ENCODE assay signal across 8 cellular contexts in genomic region chr5:181190711-181191525, GRCh38. TPM values are rescaled to one million over a fixed set of nuclear protein-coding genes. Genes with fewer than 3 reads are reported as not detected.
DNase-seq lines count a peak whose midpoint lies in the region; ATAC-seq, FAIRE-seq and TF ChIP-seq lines count a peak whose summit lies in the region.

No MANE protein-coding gene starts in this region.

- TF ChIP-seq CTCF in H9 (conservative IDR thresholded peaks at IDR 0.05), result peak; percentile 41; the same call in 2 of the 3 replicates
- peak; percentile 46; the same call in 1 of the 2 replicates for TF ChIP-seq CTCF in PC-3 (conservative IDR thresholded peaks at IDR 0.05; ENCODE audit: low read depth, low read length)
- TF ChIP-seq CTCF in K562 (IDR thresholded peaks at IDR 0.05 in 2 of 3, conservative IDR thresholded peaks at IDR 0.05 in 1 of 3; ENCODE audit: insufficient read depth in 2 of 3, low read depth in 1 of 3, low read length in 3 of 3), result peak in 2 of 3 experiments; percentile 25 to 35; a peak in 4 of 6 replicates
- TF ChIP-seq CTCF in kidney (IDR thresholded peaks at IDR 0.05; ENCODE audit: borderline replicate concordance, extremely low read depth, insufficient read depth), result peak; percentile 5

- TF ChIP-seq RAD21 in K562 (CRISPR knock-in tag; conservative IDR thresholded peaks at IDR 0.05 in 1 of 2, IDR thresholded peaks at IDR 0.05 in 1 of 2), result no peak

- no peak overlapping the region for H2BK15ac ChIP-seq in H9 (ENCODE audit: low read depth, low read length)

- H3K79me2 ChIP-seq in H9 (ENCODE audit: insufficient read depth, low read length), result no peaks in the 10 kb centered on the region
- H3K79me2 ChIP-seq in PC-3 (ENCODE audit: low read length), result no peaks in the 10 kb centered on the region
- peaks cover 13% of the 10 kb centered on the region for H3K79me2 ChIP-seq in K562 (ENCODE audit: control insufficient read depth, insufficient read depth, low read length)

- H2BK120ac ChIP-seq in H9 (ENCODE audit: low read depth, low read length, poor library complexity, severe bottlenecking), result no peak overlapping the region

- no peaks in the 10 kb centered on the region for H3K27me3 ChIP-seq in CD4-positive, alpha-beta memory T cell (ENCODE audit: insufficient read depth, low read length)
- peaks cover 16% of the 10 kb centered on the region for H3K27me3 ChIP-seq in H9 (ENCODE audit: insufficient read depth, low read length)
- no peaks in the 10 kb centered on the region for H3K27me3 ChIP-seq in PC-3 (ENCODE audit: low read length)
- H3K27me3 ChIP-seq in K562 (ENCODE audit: control insufficient read depth in 2 of 2, insufficient read depth in 2 of 2, low read length in 2 of 2), result no peaks in the 10 kb centered on the region

- H3K79me1 ChIP-seq in H9 (ENCODE audit: insufficient read depth, low read depth, low read length, poor library complexity, severe bottlenecking), result no peaks in the 10 kb centered on the region

- WGBS in H9 (ENCODE audit: extremely low coverage, insufficient read length, low lambda C conversion rate), result no CpG with 5 or more reads among the region's 66 CpGs
- under 1% methylated on average over 64 of the region's 66 CpGs for WGBS in K562 (ENCODE audit: insufficient coverage, low coverage, missing lambda C conversion rate)

- H2AK5ac ChIP-seq in H9 (ENCODE audit: insufficient read length, low read length), result no peak overlapping the region

- H3K27ac ChIP-seq in CD4-positive, alpha-beta memory T cell (ENCODE audit: low read depth, low read length), result peak overlapping the region; percentile 79
- H3K27ac ChIP-seq in H9 (ENCODE audit: insufficient read length, low read depth, low read length), result no peak overlapping the region
- no peak overlapping the region for H3K27ac ChIP-seq in PC-3 (ENCODE audit: low read length)
- peak overlapping the region; percentile 91 for H3K27ac ChIP-seq in K562 (ENCODE audit: extremely low read depth, low read depth, low read length)
- H3K27ac ChIP-seq in kidney (ENCODE audit: low read depth in 2 of 2, low read length in 2 of 2), result peak overlapping the region; percentile 69 to 89

- peaks cover 16 to 72% (median 33%) of the 10 kb centered on the region in 4 donors for H3K4me1 Mint-ChIP-seq in CD4-positive, alpha-beta memory T cell
- H3K4me1 Mint-ChIP-seq in H9, result peaks cover 11 to 25% of the 10 kb centered on the region in 2 experiments

- no peak overlapping the region for H2BK20ac ChIP-seq in H9 (ENCODE audit: low read depth, low read length, poor library complexity, severe bottlenecking)

- no peak overlapping the region for H3K18ac ChIP-seq in H9 (ENCODE audit: insufficient read length, low read depth, low read length)

- peaks cover 5 to 19% of the 10 kb centered on the region in 2 donors for H3K27me3 Mint-ChIP-seq in CD4-positive, alpha-beta memory T cell
- peaks cover 57% of the 10 kb centered on the region for H3K27me3 Mint-ChIP-seq in H9 (ENCODE audit: low read depth)

- FAIRE-seq in K562 (lab: Jason Lieb, UNC), result no peak
- FAIRE-seq in kidney (lab: Jason Lieb, UNC), result no peak

- peak overlapping the region; percentile 95 to 100 (median 97) for H3K27ac Mint-ChIP-seq in CD4-positive, alpha-beta memory T cell
- H3K27ac Mint-ChIP-seq in H9, result no peak overlapping the region

- peak; percentile 45 to 69 (median 54) for DNase-seq in CD4-positive, alpha-beta memory T cell
- DNase-seq in H9 (no peak), PC-3 (peak; percentile 37), K562 (ENCODE audit: extremely low read depth in 1 of 4, low spot score in 3 of 4) (peak in 1 of 4 experiments; percentile 75), kidney (peak; percentile 85), midbrain (lab: John Stamatoyannopoulos, UW) (no peak), H4 (ENCODE audit: low spot score) (no peak)
- DNase-seq in stimulated activated CD8-positive, alpha-beta memory T cell treated with anti-CD3 and anti-CD28 coated beads, Interleukin-12 subunit alpha, Interleukin-12 subunit beta, amount 100 ng/mL, for 4 hours (ENCODE audit: low read depth), result peak; percentile 39

- H3K23ac ChIP-seq in H9 (ENCODE audit: insufficient read length, low read depth, low read length), result no peak overlapping the region

- POLR2A ChIA-PET in CD4-positive, alpha-beta memory T cell (lab: Charles Lee; ENCODE audit: partially characterized antibody), result interaction anchor here (0.6 to 12.9 kb wide), 20 partner anchors 8 to 388 kb away, joined by 3 to 412 read pairs (median 6); partner anchors contain the start of genes RACK1, TRIM41, TRIM52 and TRIM7
- POLR2A ChIA-PET in PC-3 (lab: Charles Lee; ENCODE audit: unreplicated experiment), result interaction anchor here (0.7 to 1.1 kb wide), 3 partner anchors 14 to 53 kb away, joined by 3 to 6 read pairs (median 3); partner anchors contain the start of genes RACK1 and TRIM7
- POLR2A ChIA-PET in K562 (lab: Yijun Ruan, JAX), result interaction anchor here (0.5 to 6.7 kb wide), 12 partner anchors 12 to 70 kb away, joined by 3 to 69 read pairs (median 4); partner anchors contain the start of genes TRIM52 and TRIM7

- H3K9me3 ChIP-seq in CD4-positive, alpha-beta memory T cell (ENCODE audit: control insufficient read depth in 1 of 2, low read length in 2 of 2), result no peaks in the 10 kb centered on the region
- H3K9me3 ChIP-seq in H9 (ENCODE audit: control insufficient read depth, low read depth, low read length), result no peaks in the 10 kb centered on the region
- H3K9me3 ChIP-seq in PC-3 (ENCODE audit: low read length), result no peaks in the 10 kb centered on the region
- H3K9me3 ChIP-seq in K562 (replicated peaks; ENCODE audit: control insufficient read depth, insufficient read depth, low read depth, low read length), result no peaks in the 10 kb centered on the region
- no peaks in the 10 kb centered on the region for H3K9me3 ChIP-seq in kidney (ENCODE audit: control insufficient read depth in 1 of 2, low read length in 2 of 2)

- H3K4me1 ChIP-seq in CD4-positive, alpha-beta memory T cell (ENCODE audit: insufficient read depth, low read length), result peaks cover 16% of the 10 kb centered on the region
- H3K4me1 ChIP-seq in H9 (ENCODE audit: insufficient read depth, low read length) (no peaks in the 10 kb centered on the region), PC-3 (ENCODE audit: insufficient read depth, low read length) (peaks cover 18% of the 10 kb centered on the region), K562 (replicated peaks in 1 of 2; ENCODE audit: control insufficient read depth in 2 of 2, insufficient read depth in 2 of 2, low read length in 2 of 2) (peaks cover 32 to 69% of the 10 kb centered on the region in 2 experiments; a peak in 4 of 5 replicates), kidney (ENCODE audit: control insufficient read depth in 1 of 2, insufficient read depth in 1 of 2, low read depth in 1 of 2, low read length in 2 of 2) (peaks cover 6 to 8% of the 10 kb centered on the region in 2 donors)

- ATAC-seq in PC-3 (peak; percentile 2), K562 (peak; percentile 30)

- peaks cover 6% of the 10 kb centered on the region for H3F3A ChIP-seq in PC-3 (ENCODE audit: low read length, unreplicated experiment)

- H3K4me3 ChIP-seq in CD4-positive, alpha-beta memory T cell (ENCODE audit: low read length in 2 of 2), result peak overlapping the region; percentile 87 to 97
- H3K4me3 ChIP-seq in PC-3 (ENCODE audit: low read length) (peak overlapping the region; percentile 89), K562 (peak overlapping the region; percentile 67), kidney (ENCODE audit: low read length in 2 of 2) (peak overlapping the region; percentile 81 to 87)

- peaks cover 0 to 42% of the 10 kb centered on the region in 2 donors for H3K36me3 Mint-ChIP-seq in CD4-positive, alpha-beta memory T cell
- peaks cover 0 to 2% (median 0%) of the 10 kb centered on the region in 3 experiments; a peak in 2 of 7 replicates for H3K36me3 Mint-ChIP-seq in H9 (ENCODE audit: insufficient read depth in 1 of 3, low read depth in 3 of 3)

- H4K20me1 ChIP-seq in H9 (ENCODE audit: control insufficient read depth, insufficient read depth, insufficient read length) (no peaks in the 10 kb centered on the region), PC-3 (ENCODE audit: low read length) (no peaks in the 10 kb centered on the region), K562 (replicated peaks; ENCODE audit: control insufficient read depth, insufficient read depth, low read length) (0 out of 2 replicates have a peak, but pooled peaks cover 3% of the 10 kb centered on the region)

- intact Hi-C loops in CD4-positive, alpha-beta memory T cell (cut with micrococcal nuclease), result loop anchor here (1.0 kb wide), 5 partner anchors 8 to 55 kb away; partner anchors contain the start of gene TRIM41
- intact Hi-C loops in PC-3 (cut with micrococcal nuclease), result loop anchor here (1.0 kb wide), 2 partner anchors 27 to 31 kb away; no protein-coding TSS in a partner anchor
- intact Hi-C loops in K562 (cut with micrococcal nuclease), result loop anchor here (1.0 kb wide), 2 partner anchors 16 to 32 kb away; partner anchors contain the start of gene TRIM41
- intact Hi-C loops in kidney (cut with DNase I), result no loop called here

- in situ Hi-C loops in K562 (cut with MboI), result no loop called here

- H3K23me2 ChIP-seq in H9 (ENCODE audit: insufficient read length, low read depth, low read length, poor library complexity, severe bottlenecking), result peaks cover 34% of the 10 kb centered on the region

- H3K9me1 ChIP-seq in K562 (ENCODE audit: control insufficient read depth, insufficient read depth, low read length), result no peaks in the 10 kb centered on the region

- no peak overlapping the region for H3K14ac ChIP-seq in H9 (ENCODE audit: insufficient read depth, low read length)

- no peaks in the 10 kb centered on the region for H3K36me3 ChIP-seq in CD4-positive, alpha-beta memory T cell (ENCODE audit: insufficient read depth, low read length)
- no peaks in the 10 kb centered on the region for H3K36me3 ChIP-seq in PC-3 (ENCODE audit: low read depth, low read length)
- no peaks in the 10 kb centered on the region; the same call in 2 of the 3 replicates for H3K36me3 ChIP-seq in K562 (ENCODE audit: control insufficient read depth, insufficient read depth, low read length)
- H3K36me3 ChIP-seq in kidney (ENCODE audit: control insufficient read depth in 1 of 2, insufficient read depth in 2 of 2, low read length in 2 of 2), result no peaks in the 10 kb centered on the region

- H3K4me2 ChIP-seq in H9 (ENCODE audit: insufficient read depth, insufficient read length, low read length), result peak overlapping the region; percentile 75
- peak overlapping the region; percentile 96 for H3K4me2 ChIP-seq in PC-3 (ENCODE audit: low read length)
- peak overlapping the region; percentile 99 for H3K4me2 ChIP-seq in K562 (ENCODE audit: insufficient read depth, low read length)

- H3K9ac ChIP-seq in H9 (ENCODE audit: extremely low read depth, insufficient read length, low read length) (no peak overlapping the region), PC-3 (ENCODE audit: low read length) (peak overlapping the region; percentile 63), K562 (ENCODE audit: insufficient read depth in 1 of 2, low read depth in 2 of 2, low read length in 2 of 2) (peak overlapping the region; percentile 93 to 96), kidney (ENCODE audit: low read length in 2 of 2) (peak overlapping the region; percentile 46 to 80)

- TF ChIP-seq POLR2A in K562 (conservative IDR thresholded peaks at IDR 0.05), result no peak; the same call in 1 of the 2 replicates

- no peak overlapping the region for H3K4ac ChIP-seq in H9 (ENCODE audit: low read depth, low read length)

- no peak overlapping the region for H2BK12ac ChIP-seq in H9 (ENCODE audit: insufficient read length, low read depth, low read length)

- no peak overlapping the region for H4K91ac ChIP-seq in H9 (ENCODE audit: insufficient read length, low read depth, low read length)

- no peak overlapping the region for H4K5ac ChIP-seq in H9 (ENCODE audit: insufficient read length, low read depth, low read length)

- no peak overlapping the region for H3K56ac ChIP-seq in H9 (ENCODE audit: insufficient read length, low read depth, low read length)

- peaks cover 0 to 39% (median 7%) of the 10 kb centered on the region in 8 donors for H3K9me3 Mint-ChIP-seq in CD4-positive, alpha-beta memory T cell
- peaks cover 6 to 9% of the 10 kb centered on the region in 2 experiments; a peak in 2 of 5 replicates for H3K9me3 Mint-ChIP-seq in H9

- H4K8ac ChIP-seq in H9 (replicated peaks; ENCODE audit: insufficient read length, low read depth, low read length), result no peak overlapping the region

- no peak overlapping the region for H2AFZ ChIP-seq in H9 (ENCODE audit: low read length)
- H2AFZ ChIP-seq in PC-3 (ENCODE audit: low read length), result peak overlapping the region; percentile 92
- peak overlapping the region; percentile 87 for H2AFZ ChIP-seq in K562 (ENCODE audit: low read depth, low read length)

- no peaks in the 10 kb centered on the region for H3K9me2 ChIP-seq in PC-3 (replicated peaks; ENCODE audit: low read length)

- no peak overlapping the region for H2BK5ac ChIP-seq in H9 (ENCODE audit: insufficient read length, low read length)

- peak overlapping the region; percentile 96 to 99 (median 98) for H3K4me3 Mint-ChIP-seq in CD4-positive, alpha-beta memory T cell
- peak overlapping the region; percentile 91 to 92 for H3K4me3 Mint-ChIP-seq in H9

- BruUV-seq in PC-3 (replicated peaks; lab: Mats Ljungman, UMichigan) (no TSS peak), K562 (replicated peaks; lab: Mats Ljungman, UMichigan) (no TSS peak)

- no peak for TF ChIP-seq EP300 in K562 (IDR thresholded peaks at IDR 0.05; ENCODE audit: low read length)

- CTCF ChIA-PET in CD4-positive, alpha-beta memory T cell (lab: Charles Lee; ENCODE audit: partially characterized antibody), result interaction anchor here (1.0 to 6.6 kb wide), 14 partner anchors 8 to 70 kb away, joined by 3 to 100 read pairs (median 6); partner anchors contain the start of genes RACK1, TRIM41, TRIM52 and TRIM7
- CTCF ChIA-PET in PC-3 (lab: Charles Lee), result interaction anchor here (1.0 kb wide), 1 partner anchor 33 kb away, joined by 4 read pairs; the partner anchor contains the start of gene TRIM41
- CTCF ChIA-PET in K562 (lab: Yijun Ruan, JAX; ENCODE audit: low intra/inter-chr PET ratio), result no interaction called here

- H3T11ph ChIP-seq in H9 (ENCODE audit: low read length), result no peak overlapping the region

RNA-seq across cellular contexts. Expression of gene TRIM7, which starts 14.1 kb away (rescaled TPM):
- 1 to 10 TPM; 3.3 to 4.2 TPM for total RNA-seq in CD4-positive, alpha-beta memory T cell
- polyA plus RNA-seq in CD4-positive, alpha-beta memory T cell, result under 1 TPM; 0.63 to 0.69 TPM
- total RNA-seq in H9 (2021), result not detected in 2 replicates
- total RNA-seq in PC-3 (2014; rRNA removed), result 28.1 and 44.1 TPM in 2 replicates
- 5.4 and 8.3 TPM in 2 replicates for total RNA-seq in K562 (2011; cell fraction: chromatin; rRNA removed; ENCODE audit: low replicate concordance)
- 6.2 and 7.5 TPM in 2 replicates for total RNA-seq in K562 (2011; cell fraction: nucleolus; rRNA removed)
- total RNA-seq in K562 (2011; cell fraction: nucleoplasm; rRNA removed), result 7.2 and 7.9 TPM in 2 replicates
- total RNA-seq in K562 (2014; rRNA removed), result 12.9 and 13.8 TPM in 2 replicates
- total RNA-seq in K562 (2014; rRNA removed; fragmentation: Illumina TruSeq; extraction: Trizol), result 8.4 and 11.7 TPM in 2 replicates
- 8.9 and 9.0 TPM in 2 replicates for total RNA-seq in K562 (2015; rRNA removed; fragmentation: Illumina TruSeq; extraction: Trizol)
- 10.3 and 12.4 TPM in 2 replicates for total RNA-seq in K562 (2021)
- polyA plus RNA-seq in K562 (2011; rRNA removed), result 7.1 and 12.6 TPM in 2 replicates
- polyA plus RNA-seq in K562 (2011; cell fraction: cytosol; rRNA removed), result 4.5 and 12.8 TPM in 2 replicates
- 8.4 and 8.9 TPM in 2 replicates for polyA plus RNA-seq in K562 (2011; cell fraction: nucleus; rRNA removed)
- 6.9 and 17.6 TPM in 2 replicates for polyA plus RNA-seq in K562 (2012)
- polyA plus RNA-seq in K562 (2014; fragmentation: Illumina TruSeq; extraction: Trizol), result 5.4 and 7.7 TPM in 2 replicates
- polyA plus RNA-seq in K562 (2014; fragmentation: Nextera tagmentation; extraction: Ambion mirVana), result 1 to 10 TPM; 2.6 to 3.2 TPM
- polyA plus RNA-seq in K562 (2014; rRNA removed), result 12.4 and 14.9 TPM in 2 replicates
- 3.3 and 4.2 TPM in 2 replicates for polyA minus RNA-seq in K562 (2011; rRNA and poly(A)+ RNA removed)
- 3.4 and 4.1 TPM in 2 replicates for polyA minus RNA-seq in K562 (2011; cell fraction: cytosol; rRNA and poly(A)+ RNA removed)
- polyA minus RNA-seq in K562 (2011; cell fraction: nucleus; rRNA and poly(A)+ RNA removed), result 2.6 and 3.3 TPM in 2 replicates
- 6.3 TPM for total RNA-seq in kidney
- polyA plus RNA-seq in kidney (ENCODE audit: insufficient read depth, low read depth, low replicate concordance), result 5.7 TPM
- total RNA-seq in H4 (2014; rRNA removed; shearing (Covaris generic)), result 0.10 and 0.27 TPM in 2 replicates

RNA-seq across cellular contexts. Expression of gene TRIM41, which starts 32.2 kb away (rescaled TPM):
- total RNA-seq in CD4-positive, alpha-beta memory T cell, result 10 to 100 TPM; 39.9 to 40.7 TPM
- polyA plus RNA-seq in CD4-positive, alpha-beta memory T cell, result 1 to 10 TPM; 1.7 to 2.0 TPM
- 33.5 and 34.2 TPM in 2 replicates for total RNA-seq in H9 (2021)
- 18.7 and 26.8 TPM in 2 replicates for total RNA-seq in PC-3 (2014; rRNA removed)
- 93.5 and 120 TPM in 2 replicates for total RNA-seq in K562 (2011; cell fraction: chromatin; rRNA removed; ENCODE audit: low replicate concordance)
- 59.6 and 64.0 TPM in 2 replicates for total RNA-seq in K562 (2011; cell fraction: nucleolus; rRNA removed)
- 84.3 and 102 TPM in 2 replicates for total RNA-seq in K562 (2011; cell fraction: nucleoplasm; rRNA removed)
- total RNA-seq in K562 (2014; rRNA removed), result 29.5 and 31.6 TPM in 2 replicates
- 11.4 and 14.2 TPM in 2 replicates for total RNA-seq in K562 (2014; rRNA removed; fragmentation: Illumina TruSeq; extraction: Trizol)
- 21.7 and 25.6 TPM in 2 replicates for total RNA-seq in K562 (2015; rRNA removed; fragmentation: Illumina TruSeq; extraction: Trizol)
- 37.7 and 47.6 TPM in 2 replicates for total RNA-seq in K562 (2021)
- polyA plus RNA-seq in K562 (2011; rRNA removed), result 15.6 and 19.3 TPM in 2 replicates
- polyA plus RNA-seq in K562 (2011; cell fraction: cytosol; rRNA removed), result 15.7 and 25.0 TPM in 2 replicates
- polyA plus RNA-seq in K562 (2011; cell fraction: nucleus; rRNA removed), result 121 and 125 TPM in 2 replicates
- 32.5 and 45.1 TPM in 2 replicates for polyA plus RNA-seq in K562 (2012)
- 20.9 and 29.8 TPM in 2 replicates for polyA plus RNA-seq in K562 (2014; fragmentation: Illumina TruSeq; extraction: Trizol)
- 1 to 10 TPM; 1.8 to 2.1 TPM for polyA plus RNA-seq in K562 (2014; fragmentation: Nextera tagmentation; extraction: Ambion mirVana)
- 34.8 and 39.3 TPM in 2 replicates for polyA plus RNA-seq in K562 (2014; rRNA removed)
- polyA minus RNA-seq in K562 (2011; rRNA and poly(A)+ RNA removed), result 14.0 and 16.6 TPM in 2 replicates
- 7.3 and 9.5 TPM in 2 replicates for polyA minus RNA-seq in K562 (2011; cell fraction: cytosol; rRNA and poly(A)+ RNA removed)
- 19.9 and 22.7 TPM in 2 replicates for polyA minus RNA-seq in K562 (2011; cell fraction: nucleus; rRNA and poly(A)+ RNA removed)
- total RNA-seq in kidney, result 34.9 TPM
- 21.8 TPM for polyA plus RNA-seq in kidney (ENCODE audit: insufficient read depth, low read depth, low replicate concordance)
- total RNA-seq in H4 (2014; rRNA removed; shearing (Covaris generic)), result 10.5 and 12.0 TPM in 2 replicates

RNA-seq across cellular contexts. Expression of gene OR2V2, which starts 43.5 kb away (rescaled TPM):
- not detected for total RNA-seq in CD4-positive, alpha-beta memory T cell
- polyA plus RNA-seq in CD4-positive, alpha-beta memory T cell, result not detected
- total RNA-seq in H9 (2021), result not detected in 2 replicates
- total RNA-seq in PC-3 (2014; rRNA removed), result not detected in 2 replicates
- total RNA-seq in K562 (2011; cell fraction: chromatin; rRNA removed; ENCODE audit: low replicate concordance), result not detected in 2 replicates
- total RNA-seq in K562 (2011; cell fraction: nucleolus; rRNA removed), result not detected in 2 replicates
- total RNA-seq in K562 (2011; cell fraction: nucleoplasm; rRNA removed), result not detected in 2 replicates
- not detected in 2 replicates for total RNA-seq in K562 (2014; rRNA removed)
- total RNA-seq in K562 (2014; rRNA removed; fragmentation: Illumina TruSeq; extraction: Trizol), result not detected in 2 replicates
- not detected in 2 replicates for total RNA-seq in K562 (2015; rRNA removed; fragmentation: Illumina TruSeq; extraction: Trizol)
- total RNA-seq in K562 (2021), result not detected in 2 replicates
- not detected in 2 replicates for polyA plus RNA-seq in K562 (2011; rRNA removed)
- polyA plus RNA-seq in K562 (2011; cell fraction: cytosol; rRNA removed), result not detected in 2 replicates
- polyA plus RNA-seq in K562 (2011; cell fraction: nucleus; rRNA removed), result not detected in 2 replicates
- polyA plus RNA-seq in K562 (2012), result not detected in 2 replicates
- polyA plus RNA-seq in K562 (2014; fragmentation: Illumina TruSeq; extraction: Trizol), result not detected in 2 replicates
- under 1 TPM in 1 of 2 experiments, not detected in 1; 0.01 TPM for polyA plus RNA-seq in K562 (2014; fragmentation: Nextera tagmentation; extraction: Ambion mirVana)
- not detected in 2 replicates for polyA plus RNA-seq in K562 (2014; rRNA removed)
- not detected in 2 replicates for polyA minus RNA-seq in K562 (2011; rRNA and poly(A)+ RNA removed)
- polyA minus RNA-seq in K562 (2011; cell fraction: cytosol; rRNA and poly(A)+ RNA removed), result not detected in 2 replicates
- polyA minus RNA-seq in K562 (2011; cell fraction: nucleus; rRNA and poly(A)+ RNA removed), result not detected in 2 replicates
- total RNA-seq in kidney, result not detected
- not detected for polyA plus RNA-seq in kidney (ENCODE audit: insufficient read depth, low read depth, low replicate concordance)
- not detected in 2 replicates for total RNA-seq in H4 (2014; rRNA removed; shearing (Covaris generic))

RNA-seq across cellular contexts. Expression of gene RACK1, which starts 52.8 kb away (rescaled TPM):
- total RNA-seq in CD4-positive, alpha-beta memory T cell, result 1,000 to 10,000 TPM; 1,956 to 2,001 TPM
- 1,000 to 10,000 TPM; 2,065 to 2,145 TPM for polyA plus RNA-seq in CD4-positive, alpha-beta memory T cell
- 2,548 and 2,552 TPM in 2 replicates for total RNA-seq in H9 (2021)
- 2,587 and 3,047 TPM in 2 replicates for total RNA-seq in PC-3 (2014; rRNA removed)
- total RNA-seq in K562 (2011; cell fraction: chromatin; rRNA removed; ENCODE audit: low replicate concordance), result 854 and 1,455 TPM in 2 replicates
- 1,835 and 1,893 TPM in 2 replicates for total RNA-seq in K562 (2011; cell fraction: nucleolus; rRNA removed)
- 1,718 and 2,743 TPM in 2 replicates for total RNA-seq in K562 (2011; cell fraction: nucleoplasm; rRNA removed)
- total RNA-seq in K562 (2014; rRNA removed), result 4,051 and 4,420 TPM in 2 replicates
- 2,268 and 2,618 TPM in 2 replicates for total RNA-seq in K562 (2014; rRNA removed; fragmentation: Illumina TruSeq; extraction: Trizol)
- total RNA-seq in K562 (2015; rRNA removed; fragmentation: Illumina TruSeq; extraction: Trizol), result 3,776 and 3,843 TPM in 2 replicates
- total RNA-seq in K562 (2021), result 2,303 and 2,318 TPM in 2 replicates
- 3,764 and 5,908 TPM in 2 replicates for polyA plus RNA-seq in K562 (2011; rRNA removed)
- polyA plus RNA-seq in K562 (2011; cell fraction: cytosol; rRNA removed), result 7,594 and 7,810 TPM in 2 replicates
- polyA plus RNA-seq in K562 (2011; cell fraction: nucleus; rRNA removed), result 2,830 and 3,465 TPM in 2 replicates
- 3,329 and 5,405 TPM in 2 replicates for polyA plus RNA-seq in K562 (2012)
- polyA plus RNA-seq in K562 (2014; fragmentation: Illumina TruSeq; extraction: Trizol), result 3,833 and 4,270 TPM in 2 replicates
- polyA plus RNA-seq in K562 (2014; fragmentation: Nextera tagmentation; extraction: Ambion mirVana), result 1,000 to 10,000 TPM; 3,894 to 5,311 TPM
- 3,427 and 3,846 TPM in 2 replicates for polyA plus RNA-seq in K562 (2014; rRNA removed)
- 4,917 and 6,085 TPM in 2 replicates for polyA minus RNA-seq in K562 (2011; rRNA and poly(A)+ RNA removed)
- 3,397 and 3,535 TPM in 2 replicates for polyA minus RNA-seq in K562 (2011; cell fraction: cytosol; rRNA and poly(A)+ RNA removed)
- 973 and 1,854 TPM in 2 replicates for polyA minus RNA-seq in K562 (2011; cell fraction: nucleus; rRNA and poly(A)+ RNA removed)
- total RNA-seq in kidney, result 1,240 TPM
- polyA plus RNA-seq in kidney (ENCODE audit: insufficient read depth, low read depth, low replicate concordance), result 1,699 TPM
- 4,964 and 5,175 TPM in 2 replicates for total RNA-seq in H4 (2014; rRNA removed; shearing (Covaris generic))

RNA-seq across cellular contexts. Expression of gene OR2V1, which starts 59.9 kb away (rescaled TPM):
- total RNA-seq in CD4-positive, alpha-beta memory T cell, result not detected
- polyA plus RNA-seq in CD4-positive, alpha-beta memory T cell, result not detected
- total RNA-seq in H9 (2021) (not detected in 2 replicates), PC-3 (2014; rRNA removed) (not detected in 2 replicates), K562 (2014; rRNA removed) (0.08 TPM in 1 of 2 replicates, not detected in the other), K562 (2014; rRNA removed; fragmentation: Illumina TruSeq; extraction: Trizol) (0.04 TPM in 1 of 2 replicates, not detected in the other), K562 (2015; rRNA removed; fragmentation: Illumina TruSeq; extraction: Trizol) (not detected in 2 replicates), K562 (2021) (0.07 TPM in 1 of 2 replicates, not detected in the other), kidney (not detected)
- not detected in 2 replicates for total RNA-seq in K562 (2011; cell fraction: chromatin; rRNA removed; ENCODE audit: low replicate concordance)
- total RNA-seq in K562 (2011; cell fraction: nucleolus; rRNA removed), result not detected in 2 replicates
- total RNA-seq in K562 (2011; cell fraction: nucleoplasm; rRNA removed), result not detected in 2 replicates
- polyA plus RNA-seq in K562 (2011; rRNA removed) (0.05 and 0.15 TPM in 2 replicates), K562 (2014; fragmentation: Illumina TruSeq; extraction: Trizol) (0.10 TPM in 1 of 2 replicates, not detected in the other), K562 (2014; fragmentation: Nextera tagmentation; extraction: Ambion mirVana) (under 1 TPM; 0.15 to 0.28 TPM), K562 (2014; rRNA removed) (0.07 TPM in 1 of 2 replicates, not detected in the other), kidney (ENCODE audit: insufficient read depth, low read depth, low replicate concordance) (not detected)
- polyA plus RNA-seq in K562 (2011; cell fraction: cytosol; rRNA removed), result 0.03 TPM in 2 replicates
- polyA plus RNA-seq in K562 (2011; cell fraction: nucleus; rRNA removed), result not detected in 2 replicates
- 0.06 and 0.08 TPM in 2 replicates for polyA plus RNA-seq in K562 (2012)
- 0.12 TPM in 1 of 2 replicates, not detected in the other for polyA minus RNA-seq in K562 (2011; rRNA and poly(A)+ RNA removed)
- polyA minus RNA-seq in K562 (2011; cell fraction: cytosol; rRNA and poly(A)+ RNA removed), result not detected in 2 replicates
- polyA minus RNA-seq in K562 (2011; cell fraction: nucleus; rRNA and poly(A)+ RNA removed), result not detected in 2 replicates
- total RNA-seq in H4 (2014; rRNA removed; shearing (Covaris generic)), result not detected in 2 replicates

Comparison
In these comparisons a context has a peak if more than half of its experiments do, and no peak if none do; other contexts are left out.
1. DNase-seq: peak in CD4-positive, alpha-beta memory T cell (5 of 5), PC-3 (single experiment), kidney (single experiment) and stimulated activated CD8-positive, alpha-beta memory T cell treated with anti-CD3 and anti-CD28 coated beads, Interleukin-12 subunit alpha, Interleukin-12 subunit beta, amount 100 ng/mL, for 4 hours (single experiment); none in H9 (single experiment), midbrain (single experiment) and H4 (single experiment).
2. H3K27ac ChIP-seq: peak in CD4-positive, alpha-beta memory T cell (single experiment), K562 (single experiment) and kidney (2 of 2); none in H9 (single experiment) and PC-3 (single experiment).
3. H3K27ac Mint-ChIP-seq: peak in CD4-positive, alpha-beta memory T cell (7 of 7); none in H9 (0 of 3).
4. Peak in every context shown above with its lines, with median percentiles within 50 percentile points of each other: H3K4me3 ChIP-seq, H3K4me2 ChIP-seq and CTCF ChIP-seq.